8 cellular contexts compared by ENCODE assay signal in genomic region chr1:229342902-229343587, GRCh38. TPM values are rescaled to one million over a fixed set of nuclear protein-coding genes. Genes with fewer than 3 reads are reported as not detected.
A peak's percentile ranks its signal among the peaks of the same experiment; 100 is the strongest.
DNase-seq lines count a peak whose midpoint lies in the region; ATAC-seq, FAIRE-seq and TF ChIP-seq lines count a peak whose summit lies in the region.

A gene with protein sequence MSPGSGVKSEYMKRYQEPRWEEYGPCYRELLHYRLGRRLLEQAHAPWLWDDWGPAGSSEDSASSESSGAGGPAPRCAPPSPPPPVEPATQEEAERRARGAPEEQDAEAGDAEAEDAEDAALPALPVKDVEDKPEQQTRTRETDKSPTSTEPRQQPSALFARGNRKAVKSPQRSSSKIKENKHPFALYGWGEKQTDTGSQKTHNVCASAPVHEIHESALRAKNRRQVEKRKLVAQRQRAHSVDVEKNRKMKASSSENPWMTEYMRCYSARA (minus strand): TSS chr1:229343047. CDS start chr1:229342465, 582 bp downstream.

- peaks cover 25% of the 10 kb centered on the region for H3K36me3 Mint-ChIP-seq in stimulated activated effector memory CD8-positive, alpha-beta T cell treated with anti-CD3 and anti-CD28 coated beads, Interleukin-12 subunit alpha, Interleukin-12 subunit beta, amount 100 ng/mL, for 72 hours

- H3K27ac Mint-ChIP-seq in stimulated activated effector memory CD8-positive, alpha-beta T cell treated with anti-CD3 and anti-CD28 coated beads, Interleukin-12 subunit alpha, Interleukin-12 subunit beta, amount 100 ng/mL, for 72 hours, result peak within 1 kb of the TSS; percentile 50

- TF ChIP-seq RAD21 in A549 (conservative IDR thresholded peaks at IDR 0.05 in 1 of 2, IDR thresholded peaks at IDR 0.05 in 1 of 2), result no peak

- TF ChIP-seq CTCF in A549 (IDR thresholded peaks at IDR 0.05) (no peak), epithelial cell of proximal tubule (conservative IDR thresholded peaks at IDR 0.05; ENCODE audit: low read depth, low read length) (no peak)

- H3K4me3 ChIP-seq in A549 (peak within 1 kb of the TSS; percentile 91), epithelial cell of proximal tubule (ENCODE audit: low read depth, low read length) (peak within 1 kb of the TSS; percentile 73)

- DNase-seq in A549 (ENCODE audit: low read depth in 1 of 2, low spot score in 1 of 2) (peak; percentile 44 to 49), NCI-H345 treated with DMSO at 0.1 percent for 48 hours (lab: John Stamatoyannopoulos, UW; ENCODE audit: unreplicated experiment) (peak; percentile 55), epithelial cell of proximal tubule (ENCODE audit: low read depth) (peak; percentile 1), mucosa of gallbladder (ENCODE audit: low spot score) (peak; percentile 30)
- DNase-seq in activated CD8-positive, alpha-beta memory T cell treated with anti-CD3 and anti-CD28 coated beads, Interleukin-2, amount 50 U/mL, for 4 hours, result peak; percentile 65
- DNase-seq in stimulated activated effector memory CD8-positive, alpha-beta T cell treated with anti-CD3 and anti-CD28 coated beads, Interleukin-12 subunit alpha, Interleukin-12 subunit beta, amount 100 ng/mL, for 72 hours (ENCODE audit: low spot score in 2 of 2), result peak in 1 of 2 donors; percentile 49

- peak within 1 kb of the TSS; percentile 86 for H3K4me2 ChIP-seq in A549

- peak within 1 kb of the TSS; percentile 88 to 93 for H3K27ac ChIP-seq in A549

- H3K4me1 Mint-ChIP-seq in stimulated activated effector memory CD8-positive, alpha-beta T cell treated with anti-CD3 and anti-CD28 coated beads, Interleukin-12 subunit alpha, Interleukin-12 subunit beta, amount 100 ng/mL, for 72 hours, result peaks cover 32% of the 10 kb centered on the region

- POLR2A ChIA-PET in A549 (lab: Yijun Ruan, JAX), result no interaction called here

- no peaks in the 10 kb centered on the region for H3K9me3 ChIP-seq in A549

- no peak for TF ChIP-seq EP300 in A549 (IDR thresholded peaks at IDR 0.05)

- ATAC-seq in A549 (peak; percentile 65 to 73), GM18498 (IDR thresholded peaks at IDR 0.05; ENCODE audit: unreplicated experiment) (peak; percentile 49), HG02885 (IDR thresholded peaks at IDR 0.05; ENCODE audit: poor library complexity, unreplicated experiment) (peak; percentile 48)
- peak; percentile 59 for ATAC-seq in stimulated activated effector memory CD8-positive, alpha-beta T cell treated with anti-CD3 and anti-CD28 coated beads, Interleukin-12 subunit alpha, Interleukin-12 subunit beta, amount 100 ng/mL, for 72 hours

- FAIRE-seq in A549 (lab: Jason Lieb, UNC), result no peak

- CTCF ChIA-PET in A549 (lab: Yijun Ruan, JAX), result interaction anchor here (0.7 to 2.8 kb wide), 3 partner anchors 79 to 110 kb away, joined by 3 to 8 read pairs (median 4); no protein-coding TSS in a partner anchor

- WGBS in A549 (ENCODE audit: missing lambda C conversion rate), result 2% methylated on average over 35 of the region's 57 CpGs

- H3K4me3 Mint-ChIP-seq in stimulated activated effector memory CD8-positive, alpha-beta T cell treated with anti-CD3 and anti-CD28 coated beads, Interleukin-12 subunit alpha, Interleukin-12 subunit beta, amount 100 ng/mL, for 72 hours, result peak within 1 kb of the TSS; percentile 90

- peaks cover 3% of the 10 kb centered on the region for H3K9me3 Mint-ChIP-seq in stimulated activated effector memory CD8-positive, alpha-beta T cell treated with anti-CD3 and anti-CD28 coated beads, Interleukin-12 subunit alpha, Interleukin-12 subunit beta, amount 100 ng/mL, for 72 hours

- TF ChIP-seq POLR2A in A549 (IDR thresholded peaks at IDR 0.05; ENCODE audit: low read length), result no peak

- H3K4me1 ChIP-seq in A549, result 0 out of 3 replicates have a peak, but pooled peaks cover 8% of the 10 kb centered on the region

TF ChIP-seq in A549, 52 proteins besides CTCF, POLR2A, EP300 and RAD21:
- TF ChIP-seq, protein P1, sequence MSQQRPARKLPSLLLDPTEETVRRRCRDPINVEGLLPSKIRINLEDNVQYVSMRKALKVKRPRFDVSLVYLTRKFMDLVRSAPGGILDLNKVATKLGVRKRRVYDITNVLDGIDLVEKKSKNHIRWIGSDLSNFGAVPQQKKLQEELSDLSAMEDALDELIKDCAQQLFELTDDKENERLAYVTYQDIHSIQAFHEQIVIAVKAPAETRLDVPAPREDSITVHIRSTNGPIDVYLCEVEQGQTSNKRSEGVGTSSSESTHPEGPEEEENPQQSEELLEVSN (IDR thresholded peaks at IDR 0.05; ENCODE audit: borderline replicate concordance, low read depth), result peak; percentile 46; the same call in 1 of the 2 replicates
- TF ChIP-seq RARB (CRISPR knock-in tag; IDR thresholded peaks at IDR 0.05), result no peak

RNA-seq across cellular contexts. Expression of the gene that starts here (rescaled TPM):
- polyA plus RNA-seq in A549 (2011; rRNA removed), result 7.2 and 9.1 TPM in 2 replicates
- 1.6 TPM in 2 replicates for polyA plus RNA-seq in A549 (2012; cell fraction: cytosol; rRNA removed)
- polyA plus RNA-seq in A549 (2012; cell fraction: nucleus; rRNA removed), result 1.1 and 2.1 TPM in 2 replicates
- 6.1 to 6.4 TPM (median 6.1 TPM) in 3 replicates for polyA plus RNA-seq in A549 (2017; fragmentation: RNase III; extraction: RNeasy Plus Mini Kit Qiagen cat#74134 plus additional on column Dnase treatment)
- polyA minus RNA-seq in A549 (2011; rRNA and poly(A)+ RNA removed), result 4.6 and 4.8 TPM in 2 replicates
- 5.1 and 5.4 TPM in 2 replicates for total RNA-seq in epithelial cell of proximal tubule
- 4.6 TPM for total RNA-seq in mucosa of gallbladder
